17 cellular contexts compared by ENCODE assay signal in the genomic region with DNA sequence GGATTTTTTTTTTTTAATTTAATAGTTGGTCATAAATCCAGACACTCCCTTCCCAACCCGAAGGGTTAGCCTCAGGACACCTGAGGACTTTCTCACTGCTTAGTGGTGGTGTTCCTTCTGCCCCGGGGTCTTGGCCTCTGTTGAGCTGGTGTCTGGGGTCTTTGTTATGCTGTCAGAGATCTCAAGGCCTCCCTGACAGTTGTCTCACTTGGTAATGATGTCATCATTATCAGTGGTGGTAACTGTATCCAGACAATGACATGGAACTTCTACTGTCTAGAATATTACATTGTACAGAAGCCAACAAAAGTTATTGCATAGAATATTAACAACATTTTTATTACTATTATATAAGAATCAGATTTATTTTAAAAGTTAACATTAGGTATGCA.
"Had no signal": no experiment of that assay in that cellular context is flagged by ENCODE, and none has a peak within 500 bp of the region (broad histone marks: within the 10 kb centered on the region; RNA-seq: fewer than 3 reads in every experiment).

No MANE protein-coding gene starts in this region.

- H3K9me3 ChIP-seq: lower lobe of right lung, neutrophil, stomach, tibial artery had no signal

- H3K27ac Mint-ChIP-seq: activated naive CD4-positive, alpha-beta T cell treated with anti-CD3 and anti-CD28 coated beads, Interleukin-2, amount 10 ng/mL, durations not matched to agents 7 days and 5 days; activated T-cell treated with anti-CD3 and anti-CD28 coated beads, Interleukin-2, amount 50 U/mL, for 72 hours; mesothelial cell of epicardium; progenitor cell of endocrine pancreas had no signal

- H3K4me3 ChIP-seq: cardiac muscle cell, lower lobe of right lung, stomach, tibial artery had no signal

- ATAC-seq: activated CD8-positive, alpha-beta T cell treated with anti-CD3 and anti-CD28 coated beads for 36 hours; activated T-cell treated with anti-CD3 and anti-CD28 coated beads, Interleukin-2, amount 50 U/mL, for 72 hours; lower lobe of right lung had no signal

- H3K9me3 Mint-ChIP-seq: activated CD8-positive, alpha-beta T cell treated with anti-CD3 and anti-CD28 coated beads for 36 hours; activated naive CD4-positive, alpha-beta T cell treated with anti-CD3 and anti-CD28 coated beads, Interleukin-2, amount 10 ng/mL, durations not matched to agents 7 days and 5 days; activated T-cell treated with anti-CD3 and anti-CD28 coated beads, Interleukin-2, amount 50 U/mL, for 72 hours; mesothelial cell of epicardium; naive B cell had no signal

- H3K27ac ChIP-seq: cardiac muscle cell, lower lobe of right lung, neutrophil, tibial artery had no signal

- H3K4me3 Mint-ChIP-seq: activated CD8-positive, alpha-beta T cell treated with anti-CD3 and anti-CD28 coated beads for 36 hours; activated naive CD4-positive, alpha-beta T cell treated with anti-CD3 and anti-CD28 coated beads, Interleukin-2, amount 10 ng/mL, durations not matched to agents 7 days and 5 days; activated T-cell treated with anti-CD3 and anti-CD28 coated beads, Interleukin-2, amount 50 U/mL, for 72 hours; mesothelial cell of epicardium; naive B cell had no signal

- H3K27me3 Mint-ChIP-seq: activated CD8-positive, alpha-beta T cell treated with anti-CD3 and anti-CD28 coated beads for 36 hours; activated naive CD4-positive, alpha-beta T cell treated with anti-CD3 and anti-CD28 coated beads, Interleukin-2, amount 10 ng/mL, durations not matched to agents 7 days and 5 days; naive B cell; progenitor cell of endocrine pancreas had no signal

- DNase-seq: activated CD4-positive, alpha-beta T cell treated with anti-CD3 and anti-CD28 coated beads for 4 hours; activated CD8-positive, alpha-beta memory T cell treated with anti-CD3 and anti-CD28 coated beads, Interleukin-2, amount 50 U/mL, for 4 hours; activated CD8-positive, alpha-beta T cell treated with anti-CD3 and anti-CD28 coated beads for 36 hours; activated naive CD4-positive, alpha-beta T cell treated with anti-CD3 and anti-CD28 coated beads, Interleukin-2, amount 10 ng/mL, durations not matched to agents 7 days and 5 days; activated T-cell treated with anti-CD3 and anti-CD28 coated beads, Interleukin-2, amount 50 U/mL, for 72 hours; effector CD4-positive, alpha-beta T cell; hippocampal formation; lower lobe of right lung; naive B cell; stimulated activated CD4-positive, alpha-beta T cell treated with anti-CD3 and anti-CD28 coated beads, Interleukin-4, amount 100 ng/mL, for 1 hour; stimulated activated CD8-positive, alpha-beta memory T cell treated with anti-CD3 and anti-CD28 coated beads, Interleukin-4, amount 100 ng/mL, for 48 hours; stomach; tibial artery had no signal

- H3K27me3 ChIP-seq: cardiac muscle cell, neutrophil, stomach, tibial artery had no signal
